Comparison of ENCODE assay signal across 1 cellular context in genomic region chr6:126261792-126262421, GRCh38.
TF ChIP-seq lines count a peak whose summit lies in the region.

No MANE protein-coding gene starts in this region.

TF ChIP-seq in GM23338, 12 proteins besides CTCF, POLR2A, EP300 and RAD21 (continued from another document):
- no peak for TF ChIP-seq REST (IDR thresholded peaks at IDR 0.05; ENCODE audit: unreplicated experiment)
- no peak for TF ChIP-seq ETS1 (IDR thresholded peaks at IDR 0.05)
- TF ChIP-seq EZH2phosphoT487 (IDR thresholded peaks at IDR 0.05; ENCODE audit: unreplicated experiment) = no peak
- no peak for TF ChIP-seq JUNB (IDR thresholded peaks at IDR 0.05; ENCODE audit: unreplicated experiment)
- TF ChIP-seq EZH2 (IDR thresholded peaks at IDR 0.05; ENCODE audit: low read depth, unreplicated experiment) = no peak
- TF ChIP-seq ZNF114 (CRISPR knock-in tag; IDR thresholded peaks at IDR 0.05) = no peak
- TF ChIP-seq CREB1 (CRISPR knock-in tag; IDR thresholded peaks at IDR 0.05; ENCODE audit: low read depth) = no peak
TF ChIP-seq in GM23338: peak in this region for 0.
